Comparison of ENCODE assay signal across 8 cellular contexts in genomic region chr15:98647774-98648653, GRCh38. TPM values are rescaled to one million over a fixed set of nuclear protein-coding genes. Genes with fewer than 3 reads are reported as not detected.
DNase-seq lines count a peak whose midpoint lies in the region; ATAC-seq and TF ChIP-seq lines count a peak whose summit lies in the region.

TSS of gene IGF1R (plus strand) at chr15:98648539. CDS start at chr15:98649582, 1,043 bp downstream.

- TF ChIP-seq EP300 in upper lobe of left lung (IDR thresholded peaks at IDR 0.05), result no peak

- intact Hi-C loops in left cardiac atrium (cut with DNase I), result loop anchor here (2.0 to 5.0 kb wide), 2 partner anchors 129 to 409 kb away; no protein-coding TSS in a partner anchor

- TF ChIP-seq CTCF in GM06990 (IDR thresholded peaks at IDR 0.05; ENCODE audit: insufficient read depth, low read length, poor library complexity, severe bottlenecking) (no peak), progenitor cell of endocrine pancreas (IDR thresholded peaks at IDR 0.05; ENCODE audit: unreplicated experiment) (no peak), upper lobe of left lung (IDR thresholded peaks at IDR 0.05) (peak in 3 of 6 experiments; percentile 6 to 16 (median 12))

- peaks cover 31% of the 10 kb centered on the region for H3K27me3 Mint-ChIP-seq in progenitor cell of endocrine pancreas

- peak within 1 kb of the TSS; percentile 97 for H3K27ac Mint-ChIP-seq in progenitor cell of endocrine pancreas

- ATAC-seq in HG02588 (IDR thresholded peaks at IDR 0.05; ENCODE audit: unreplicated experiment) (peak; percentile 64), left cardiac atrium (peak; percentile 81 to 82), upper lobe of left lung (ENCODE audit: low FRiP score in 2 of 2) (peak; percentile 92 to 93)

- H3K27ac ChIP-seq in upper lobe of left lung, result peak within 1 kb of the TSS; percentile 88 to 98 (median 92)

- no peaks in the 10 kb centered on the region for H3K36me3 Mint-ChIP-seq in progenitor cell of endocrine pancreas (ENCODE audit: insufficient read depth)

- peak within 1 kb of the TSS; percentile 83 for H3K4me3 Mint-ChIP-seq in progenitor cell of endocrine pancreas (ENCODE audit: low read depth)

- H3K36me3 ChIP-seq in GM06990 (ENCODE audit: control insufficient read depth, insufficient read depth, low read length) (no peaks in the 10 kb centered on the region), upper lobe of left lung (no peaks in the 10 kb centered on the region)

- WGBS in upper lobe of left lung, 2 donors, result 0 to 1% methylated on average over 14 to 36 of the region's 106 CpGs

- H3K27me3 ChIP-seq in GM06990 (replicated peaks; ENCODE audit: control insufficient read depth, insufficient read depth, low read length) (no peaks in the 10 kb centered on the region; the same call in none of the 2 replicates), upper lobe of left lung (no peaks in the 10 kb centered on the region)

- peaks cover 6 to 22% (median 13%) of the 10 kb centered on the region in 4 donors for H3K4me1 ChIP-seq in upper lobe of left lung

- peak in 1 of 4 donors; percentile 51 for TF ChIP-seq POLR2A in upper lobe of left lung (IDR thresholded peaks at IDR 0.05)

- DNase-seq in GM06990 (ENCODE audit: extremely low read depth, insufficient read length) (peak; percentile 89), NCI-H1092 (lab: John Stamatoyannopoulos, UW) (peak; percentile 78), T-helper 1 cell (peak; percentile 58 to 84 (median 74)), amniotic epithelial cell (ENCODE audit: low read depth) (peak; percentile 87), left cardiac atrium (peak; percentile 87), progenitor cell of endocrine pancreas (ENCODE audit: low spot score, unreplicated experiment) (peak; percentile 83), upper lobe of left lung (peak; percentile 87 to 98)

- H3K4me3 ChIP-seq in GM06990 (replicated peaks; ENCODE audit: low read depth, low read length) (peak within 1 kb of the TSS; percentile 68), upper lobe of left lung (peak within 1 kb of the TSS; percentile 91 to 96 (median 94))

- H3K9me3 ChIP-seq in upper lobe of left lung, result no peaks in the 10 kb centered on the region

- H3K4me1 Mint-ChIP-seq in progenitor cell of endocrine pancreas (ENCODE audit: low read depth), result peaks cover 17% of the 10 kb centered on the region

- no peaks in the 10 kb centered on the region for H3K9me3 Mint-ChIP-seq in progenitor cell of endocrine pancreas (ENCODE audit: low read depth)

RNA-seq across cellular contexts. Expression of gene IGF1R, which starts in this region (rescaled TPM):
- total RNA-seq in left cardiac atrium (10 to 100 TPM; 27.3 to 56.2 TPM), progenitor cell of endocrine pancreas (106 and 109 TPM in 2 replicates), upper lobe of left lung (100 to 1,000 TPM in 2 of 6 donors, 10 to 100 TPM in 4; 31.0 to 142 (median 63.8) TPM)

Comparison
In these comparisons a context has a peak if more than half of its experiments do, and no peak if none do; other contexts are left out.
1. Peak in every context shown above with its lines: DNase-seq, ATAC-seq, H3K4me3 ChIP-seq and H3K27ac ChIP-seq.